ENCODE assay signal across 10 cellular contexts in genomic region chr22:42747701-42748513, GRCh38. TPM values are rescaled to one million over a fixed set of nuclear protein-coding genes. Genes with fewer than 3 reads are reported as not detected.
DNase-seq lines count a peak whose midpoint lies in the region; ATAC-seq and TF ChIP-seq lines count a peak whose summit lies in the region.
"Had no signal": no experiment of that assay in that cellular context is flagged by ENCODE, and none has a peak within 500 bp of the region (broad histone marks: within the 10 kb centered on the region; RNA-seq: fewer than 3 reads in every experiment).

No MANE protein-coding gene starts in this region.

- peak overlapping the region; percentile 100 for H3K27ac ChIP-seq in GM23248
- H3K27ac ChIP-seq in SK-N-MC = peak overlapping the region; percentile 96
- peak overlapping the region in 20 of 21 experiments; percentile 33 to 87 (median 71) for H3K27ac ChIP-seq in skin epidermis

- H3K27me3 ChIP-seq in GM23248 (replicated peaks; ENCODE audit: insufficient read depth) = no peaks in the 10 kb centered on the region

- H3K4me2 ChIP-seq in GM23248 (ENCODE audit: unreplicated experiment) = peak overlapping the region; percentile 59

- POLR2A ChIA-PET in naive thymus-derived CD8-positive, alpha-beta T cell (lab: Charles Lee) = no interaction called here

- DNase-seq in GM23248 (peak; percentile 93), SK-N-MC (ENCODE audit: low read depth, low spot score) (peak; percentile 72), foreskin melanocyte (peak; percentile 36), COR-L47 (lab: John Stamatoyannopoulos, UW) (no peak), natural killer cell (no peak), hippocampal formation (lab: John Stamatoyannopoulos, UW) (no peak)
- no peak for DNase-seq in naive thymus-derived CD8-positive, alpha-beta T cell
- DNase-seq: NCI-H774; stimulated activated CD4-positive, alpha-beta T cell treated with anti-CD3 and anti-CD28 coated beads, Interleukin-4, amount 100 ng/mL, for 1 hour had no signal

- no peaks in the 10 kb centered on the region for H3K79me2 ChIP-seq in GM23248 (ENCODE audit: insufficient read depth)

- H3K4me1 ChIP-seq in GM23248 (ENCODE audit: insufficient read depth) = peaks cover 46% of the 10 kb centered on the region

- H3F3A ChIP-seq in GM23248 (ENCODE audit: insufficient read depth) = peaks cover 26% of the 10 kb centered on the region

- no peak overlapping the region for H3K27ac Mint-ChIP-seq in natural killer cell
- no peak overlapping the region for H3K27ac Mint-ChIP-seq in naive thymus-derived CD8-positive, alpha-beta T cell

- peaks cover 0 to 5% of the 10 kb centered on the region in 2 donors for H3K4me1 Mint-ChIP-seq in natural killer cell
- H3K4me1 Mint-ChIP-seq in naive thymus-derived CD8-positive, alpha-beta T cell = peaks cover 0 to 6% (median under 1%) of the 10 kb centered on the region in 4 donors

- ATAC-seq in natural killer cell = no peak
- no peak for ATAC-seq in naive thymus-derived CD8-positive, alpha-beta T cell

- H3K27me3 Mint-ChIP-seq in natural killer cell (ENCODE audit: low read depth in 2 of 2) = no peaks in the 10 kb centered on the region
- no peaks in the 10 kb centered on the region for H3K27me3 Mint-ChIP-seq in naive thymus-derived CD8-positive, alpha-beta T cell

- H3K9ac ChIP-seq in GM23248 (peak overlapping the region; percentile 80), SK-N-MC (ENCODE audit: insufficient read length) (no peak overlapping the region)

- H3K4me3 ChIP-seq in GM23248 (no peak overlapping the region), SK-N-MC (peak overlapping the region; percentile 42), skin epidermis (no peak overlapping the region)

- no peak for TF ChIP-seq CTCF in natural killer cell (IDR thresholded peaks at IDR 0.05)

- H3K4me3 Mint-ChIP-seq in natural killer cell = no peak overlapping the region
- H3K4me3 Mint-ChIP-seq in naive thymus-derived CD8-positive, alpha-beta T cell = no peak overlapping the region

- H3K36me3 Mint-ChIP-seq in natural killer cell = no peaks in the 10 kb centered on the region
- no peaks in the 10 kb centered on the region for H3K36me3 Mint-ChIP-seq in naive thymus-derived CD8-positive, alpha-beta T cell

- intact Hi-C loops in natural killer cell (cut with micrococcal nuclease) = no loop called here

- 10% methylated on average over 13 to 14 of the region's 14 CpGs for WGBS in GM23248 (ENCODE audit: low coverage in 1 of 2, low lambda C conversion rate in 2 of 2, missing lambda C conversion rate in 2 of 2), 2 experiments

- no peaks in the 10 kb centered on the region for H3K9me3 Mint-ChIP-seq in natural killer cell
- peaks cover 0 to 2% (median 0%) of the 10 kb centered on the region in 9 donors for H3K9me3 Mint-ChIP-seq in naive thymus-derived CD8-positive, alpha-beta T cell

- H3K9me3 ChIP-seq in GM23248 (ENCODE audit: low read depth) (no peaks in the 10 kb centered on the region), SK-N-MC (ENCODE audit: low read depth, low read length) (no peaks in the 10 kb centered on the region)

- H4K20me1 ChIP-seq in GM23248 (ENCODE audit: insufficient read depth) = no peaks in the 10 kb centered on the region

- no peaks in the 10 kb centered on the region for H3K9me2 ChIP-seq in GM23248 (ENCODE audit: insufficient read depth)

- H3K36me3 ChIP-seq in GM23248 (ENCODE audit: low read depth) (no peaks in the 10 kb centered on the region), SK-N-MC (ENCODE audit: insufficient read depth, low read length) (no peaks in the 10 kb centered on the region)

- in situ Hi-C loops in GM23248 (cut with MboI) = no loop called here

- H2AFZ ChIP-seq in GM23248 = peak overlapping the region; percentile 85

RNA-seq across cellular contexts. Expression of gene A4GALT, which starts 27.2 kb away (rescaled TPM):
- 10.9 and 18.6 TPM in 2 replicates for total RNA-seq in GM23248 (2014; rRNA removed; shearing (Covaris generic))
- polyA plus RNA-seq in GM23248 (2016; fragmentation: Nextera tagmentation; extraction: Ambion mirVana) = 14.8 and 15.4 TPM in 2 replicates
- under 1 TPM in 1 of 3 donors, not detected in 2; 0.26 TPM for total RNA-seq in natural killer cell
- total RNA-seq in naive thymus-derived CD8-positive, alpha-beta T cell = not detected
- polyA plus RNA-seq in naive thymus-derived CD8-positive, alpha-beta T cell = not detected

Comparison
In these comparisons a context has a peak if more than half of its experiments do, and no peak if none do; other contexts are left out.
1. DNase-seq: peak in GM23248 (single experiment), SK-N-MC (single experiment) and foreskin melanocyte (single experiment); none in COR-L47 (single experiment), natural killer cell (single experiment), hippocampal formation (0 of 2) and naive thymus-derived CD8-positive, alpha-beta T cell (0 of 10).
2. Peak in every context shown above with its lines, with median percentiles within 50 percentile points of each other: H3K27ac ChIP-seq.